ENCODE assay signal across 8 cellular contexts in the genomic region with DNA sequence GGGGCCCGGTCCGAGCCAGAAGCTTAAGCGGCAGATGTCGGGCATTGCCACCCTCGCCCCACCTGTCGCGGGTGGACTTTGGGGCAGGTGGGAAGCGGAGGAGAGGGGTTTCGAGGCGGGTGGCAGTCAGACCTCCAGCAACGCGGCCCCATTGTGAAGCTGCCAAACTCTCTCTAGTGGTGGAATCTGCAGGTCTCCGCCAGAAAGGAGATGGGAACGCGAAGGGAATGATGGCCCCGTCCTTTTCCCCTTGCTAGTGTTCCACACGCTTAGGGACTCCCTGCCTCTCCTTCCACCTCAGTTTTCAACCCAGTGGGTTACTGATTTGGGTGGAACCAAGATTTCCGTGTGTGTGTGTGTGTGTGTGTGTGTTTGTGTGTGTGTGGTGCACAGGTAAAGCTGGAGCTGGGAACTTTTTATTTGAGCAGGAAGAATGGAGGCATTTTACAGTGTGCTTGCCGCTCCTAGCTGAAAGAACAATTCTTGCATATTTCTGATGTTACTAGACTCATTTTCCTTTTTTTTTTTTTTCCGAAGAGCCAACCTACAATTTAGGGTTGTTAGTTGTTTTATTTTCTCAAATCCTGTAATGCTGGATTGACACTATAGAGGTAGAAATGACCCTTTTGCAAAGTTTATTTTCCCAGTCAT. TPM values are rescaled to one million over a fixed set of nuclear protein-coding genes. Genes with fewer than 3 reads are reported as not detected.
DNase-seq lines count a peak whose midpoint lies in the region; ATAC-seq, FAIRE-seq and TF ChIP-seq lines count a peak whose summit lies in the region.

No MANE protein-coding gene starts in this region.

- peak overlapping the region; percentile 80 for H3K4me3 ChIP-seq in BE2C (ENCODE audit: low read depth, low read length)
- H3K4me3 ChIP-seq in SJCRH30, result peak overlapping the region; percentile 80
- H3K4me3 ChIP-seq in tibial artery, result peak overlapping the region; percentile 90 to 97

- ATAC-seq in GM18519 (IDR thresholded peaks at IDR 0.05; ENCODE audit: low FRiP score, unreplicated experiment), result no peak
- no peak for ATAC-seq in HG02938 (IDR thresholded peaks at IDR 0.05; ENCODE audit: unreplicated experiment)

- H3K9me3 Mint-ChIP-seq in dendritic cell treated with granulocyte-macrophage colony-stimulating factor and Interleukin-4, amounts not matched to agents 40 ng/mL and 50 ng/mL, for 4 days, result no peaks in the 10 kb centered on the region

- H3K4me1 ChIP-seq in BE2C (no peaks in the 10 kb centered on the region; the same call in 1 of the 2 replicates), SJCRH30 (no peaks in the 10 kb centered on the region; the same call in 1 of the 2 replicates), tibial artery (peaks cover 0 to 23% (median 10%) of the 10 kb centered on the region in 4 donors)

- peaks cover 7% of the 10 kb centered on the region for H3K36me3 Mint-ChIP-seq in dendritic cell treated with granulocyte-macrophage colony-stimulating factor and Interleukin-4, amounts not matched to agents 40 ng/mL and 50 ng/mL, for 4 days (ENCODE audit: low read depth)

- H3K27ac ChIP-seq in SJCRH30, result peak overlapping the region; percentile 82
- H3K27ac ChIP-seq in tibial artery, result peak overlapping the region; percentile 80

- H3K36me3 ChIP-seq in BE2C (no peaks in the 10 kb centered on the region), SJCRH30 (no peaks in the 10 kb centered on the region), tibial artery (no peaks in the 10 kb centered on the region)

- TF ChIP-seq CTCF in BE2C (IDR thresholded peaks at IDR 0.05; ENCODE audit: low read depth, low read length) (no peak), tibial artery (IDR thresholded peaks at IDR 0.05) (no peak)

- H3K9me3 ChIP-seq in BE2C (no peaks in the 10 kb centered on the region), SJCRH30 (replicated peaks) (no peaks in the 10 kb centered on the region), tibial artery (no peaks in the 10 kb centered on the region)

- peaks cover 11% of the 10 kb centered on the region for H3K27me3 Mint-ChIP-seq in dendritic cell treated with granulocyte-macrophage colony-stimulating factor and Interleukin-4, amounts not matched to agents 40 ng/mL and 50 ng/mL, for 4 days

- peak overlapping the region; percentile 84 for H3K4me3 Mint-ChIP-seq in dendritic cell treated with granulocyte-macrophage colony-stimulating factor and Interleukin-4, amounts not matched to agents 40 ng/mL and 50 ng/mL, for 4 days

- peaks cover 31% of the 10 kb centered on the region for H3K4me1 Mint-ChIP-seq in dendritic cell treated with granulocyte-macrophage colony-stimulating factor and Interleukin-4, amounts not matched to agents 40 ng/mL and 50 ng/mL, for 4 days (ENCODE audit: low read depth)

- H3K27ac Mint-ChIP-seq in dendritic cell treated with granulocyte-macrophage colony-stimulating factor and Interleukin-4, amounts not matched to agents 40 ng/mL and 50 ng/mL, for 4 days, result peak overlapping the region; percentile 70

- DNase-seq in BE2C (peak; percentile 54), GM19239 (ENCODE audit: insufficient read length, low spot score) (no peak), SJCRH30 (peak; percentile 47 to 73), medulla oblongata (ENCODE audit: extremely low spot score) (peak; percentile 49), tibial artery (peak in 1 of 2 donors; percentile 30)

- H3K27me3 ChIP-seq in BE2C, result no peaks in the 10 kb centered on the region
- no peaks in the 10 kb centered on the region for H3K27me3 ChIP-seq in SJCRH30
- no peaks in the 10 kb centered on the region for H3K27me3 ChIP-seq in tibial artery

- intact Hi-C loops in dendritic cell treated with granulocyte-macrophage colony-stimulating factor and Interleukin-4, amounts not matched to agents 40 ng/mL and 50 ng/mL, for 4 days (cut with micrococcal nuclease), result loop anchor here (5.0 kb wide), 1 partner anchor 82 kb away; no protein-coding TSS in a partner anchor
- intact Hi-C loops in tibial artery (cut with DNase I; ENCODE audit: low total_unique reads), result no loop called here

- peak; percentile 86 for FAIRE-seq in GM19239 (lab: Jason Lieb, UNC)

RNA-seq across cellular contexts. Expression of a gene that starts 1.3 kb away (rescaled TPM):
- polyA plus RNA-seq in BE2C (2012; ENCODE audit: insufficient read depth, insufficient read length, low read depth), result 21.3 TPM
- total RNA-seq in SJCRH30 (2014; rRNA removed; shearing (Covaris generic)), result 17.2 and 19.1 TPM in 2 replicates
